21 cellular contexts compared by ENCODE assay signal in genomic region chr17:3566551-3566950, GRCh38. TPM values are rescaled to one million over a fixed set of nuclear protein-coding genes. Genes with fewer than 3 reads are reported as not detected.
DNase-seq lines count a peak whose midpoint lies in the region; ATAC-seq, FAIRE-seq and TF ChIP-seq lines count a peak whose summit lies in the region.
"Had no signal": no experiment of that assay in that cellular context is flagged by ENCODE, and none has a peak within 500 bp of the region (broad histone marks: within the 10 kb centered on the region; RNA-seq: fewer than 3 reads in every experiment).

No MANE protein-coding gene starts in this region.

- H3K27ac ChIP-seq in H1 (ENCODE audit: low read depth, low read length) (no peak overlapping the region), trophoblast cell (ENCODE audit: low read depth, low read length) (no peak overlapping the region)
- H3K27ac ChIP-seq: 22Rv1, BLaER1, C4-2B, GM23248 had no signal

- H3K27me3 ChIP-seq in H7 (ENCODE audit: control insufficient read depth, insufficient read depth, low read length) (no peaks in the 10 kb centered on the region), H1 (replicated peaks in 1 of 4; ENCODE audit: control insufficient read depth in 3 of 4, extremely low read depth in 1 of 4, insufficient read depth in 3 of 4, low read length in 3 of 4) (no peaks in the 10 kb centered on the region), trophoblast cell (ENCODE audit: insufficient read depth, low read length) (no peaks in the 10 kb centered on the region)
- H3K27me3 ChIP-seq: BLaER1 had no signal

- TF ChIP-seq POLR2A in H1 (IDR thresholded peaks at IDR 0.05; ENCODE audit: control extremely low read depth in 1 of 2, low read depth in 2 of 2, low read length in 2 of 2) = no peak

- no peak overlapping the region for H4K12ac ChIP-seq in trophoblast cell (ENCODE audit: low read depth, low read length)

- H3K56ac ChIP-seq in H1 (replicated peaks; ENCODE audit: insufficient read length, low read depth, low read length) = no peak overlapping the region

- no peak overlapping the region for H3K9ac ChIP-seq in H1 (replicated peaks in 1 of 4; ENCODE audit: extremely low read depth in 1 of 4, low read depth in 3 of 4, low read length in 3 of 4)
- H3K9ac ChIP-seq in trophoblast cell (ENCODE audit: low read length) = no peak overlapping the region
- H3K9ac ChIP-seq: BLaER1, GM23248 had no signal

- no peak overlapping the region for H4K5ac ChIP-seq in H1 (ENCODE audit: insufficient read length, low read depth, low read length)

- no peak for TF ChIP-seq RAD21 in H1 (IDR thresholded peaks at IDR 0.05 in 1 of 2, conservative IDR thresholded peaks at IDR 0.05 in 1 of 2; ENCODE audit: low read depth in 2 of 2, low read length in 2 of 2)

- no peaks in the 10 kb centered on the region; a peak in 2 of 7 replicates for H3K4me1 ChIP-seq in H1 (replicated peaks in 1 of 4; ENCODE audit: control insufficient read depth in 3 of 4, insufficient read depth in 4 of 4, low read length in 3 of 4)
- no peaks in the 10 kb centered on the region for H3K4me1 ChIP-seq in trophoblast cell (ENCODE audit: control insufficient read depth in 1 of 2, insufficient read depth in 2 of 2, low read length in 2 of 2)
- H3K4me1 ChIP-seq: BLaER1, Caco-2 had no signal

- no peaks in the 10 kb centered on the region for H3K23me2 ChIP-seq in H1 (ENCODE audit: low read depth, low read length)

- no peak for FAIRE-seq in H1 (lab: Jason Lieb, UNC)
- FAIRE-seq: A204.1, G401.6, GM12892 had no signal

- no peak for TF ChIP-seq CTCF in H1 (IDR thresholded peaks at IDR 0.05; ENCODE audit: control extremely low read depth in 1 of 3, insufficient read depth in 1 of 3, low read depth in 1 of 3, low read length in 3 of 3)

- H2BK15ac ChIP-seq in H1 (ENCODE audit: low read length) = 0 out of 2 replicates have a peak overlapping the region, but pooled peaks have one; percentile 29

- H2AK5ac ChIP-seq in H1 (ENCODE audit: low read depth, low read length) (no peak overlapping the region), trophoblast cell (ENCODE audit: low read length) (no peak overlapping the region)

- H2BK5ac ChIP-seq in H1 (ENCODE audit: low read depth, low read length) (no peak overlapping the region), trophoblast cell (ENCODE audit: low read depth, low read length, poor library complexity) (no peak overlapping the region)

- no peak overlapping the region for H3K23ac ChIP-seq in H1 (ENCODE audit: insufficient read length)
- no peak overlapping the region for H3K23ac ChIP-seq in trophoblast cell (ENCODE audit: low read length)

- no peak overlapping the region for H3K4me3 ChIP-seq in H7 (ENCODE audit: insufficient read depth, low read depth, low read length)
- no peak overlapping the region for H3K4me3 ChIP-seq in H1 (ENCODE audit: extremely low read depth in 1 of 4, insufficient read depth in 2 of 4, low read depth in 3 of 4, low read length in 4 of 4)
- peak overlapping the region; percentile 32 for H3K4me3 ChIP-seq in trophoblast cell (ENCODE audit: low read depth, low read length)
- H3K4me3 ChIP-seq: BLaER1, GM23248 had no signal

- H3K14ac ChIP-seq in H1 (ENCODE audit: insufficient read length) = no peak overlapping the region
- no peak overlapping the region for H3K14ac ChIP-seq in trophoblast cell (ENCODE audit: low read length)

- intact Hi-C loops in Right ventricle myocardium superior (cut with DNase I) (no loop called here), left cardiac atrium (cut with DNase I) (no loop called here)

- H2BK20ac ChIP-seq in H1 (ENCODE audit: low read length) = no peak overlapping the region

- CTCF ChIA-PET in H1 (lab: Charles Lee; ENCODE audit: partially characterized antibody) = no interaction called here

- no peaks in the 10 kb centered on the region for H3K79me2 ChIP-seq in H1 (ENCODE audit: control insufficient read depth in 1 of 2, insufficient read depth in 2 of 2, low read length in 2 of 2)
- no peaks in the 10 kb centered on the region for H3K79me2 ChIP-seq in trophoblast cell (ENCODE audit: control insufficient read depth, insufficient read depth, low read length, poor library complexity)

- H3K79me1 ChIP-seq in H1 (ENCODE audit: low read depth, low read length) = no peaks in the 10 kb centered on the region
- no peaks in the 10 kb centered on the region for H3K79me1 ChIP-seq in trophoblast cell (ENCODE audit: low read length)

- H3K18ac ChIP-seq in H1 (ENCODE audit: extremely low read depth, low read length) (no peak overlapping the region), trophoblast cell (ENCODE audit: low read length) (no peak overlapping the region)

- no peak overlapping the region for H2AFZ ChIP-seq in H1 (ENCODE audit: low read length)
- no peak overlapping the region for H2AFZ ChIP-seq in trophoblast cell (ENCODE audit: insufficient read depth, low read length, poor library complexity)
- H2AFZ ChIP-seq: GM23248 had no signal

- no peak for ATAC-seq in Right ventricle myocardium superior (ENCODE audit: poor library complexity)
- ATAC-seq in left cardiac atrium = no peak
- ATAC-seq in GM21737 (IDR thresholded peaks at IDR 0.05; ENCODE audit: unreplicated experiment) = no peak
- ATAC-seq: CD8-positive, alpha-beta T cell had no signal

- no peak overlapping the region for H2BK12ac ChIP-seq in H1 (ENCODE audit: low read depth, low read length)
- H2BK12ac ChIP-seq in trophoblast cell (ENCODE audit: low read length) = no peak overlapping the region

- H3K36me3 ChIP-seq in H7 (replicated peaks; ENCODE audit: control insufficient read depth, insufficient read depth, low read length) (peaks cover 1% of the 10 kb centered on the region; the same call in 1 of the 2 replicates), H1 (ENCODE audit: control insufficient read depth in 2 of 4, insufficient read depth in 4 of 4, low read length in 3 of 4) (peaks cover 0 to 9% (median 1%) of the 10 kb centered on the region in 4 experiments; a peak in 3 of 8 replicates), trophoblast cell (ENCODE audit: control insufficient read depth in 1 of 2, insufficient read depth in 2 of 2, low read length in 2 of 2) (peaks cover 2 to 8% of the 10 kb centered on the region in 2 experiments)

- H3K4ac ChIP-seq in H1 (replicated peaks; ENCODE audit: insufficient read length, low read depth, low read length) (no peak overlapping the region), trophoblast cell (ENCODE audit: low read depth, low read length) (no peak overlapping the region)

- H3K9me3 ChIP-seq in H1 (ENCODE audit: insufficient read depth in 2 of 2, low read depth in 1 of 2, low read length in 1 of 2) (no peaks in the 10 kb centered on the region; a peak in 1 of 4 replicates), trophoblast cell (ENCODE audit: insufficient read depth, low read depth, low read length) (no peaks in the 10 kb centered on the region)
- H3K9me3 ChIP-seq: BLaER1, Caco-2 had no signal

- POLR2A ChIA-PET in H1 (lab: Charles Lee; ENCODE audit: partially characterized antibody) = no interaction called here

- H4K20me1 ChIP-seq in H1 (replicated peaks in 1 of 2; ENCODE audit: control insufficient read depth in 1 of 2, insufficient read depth in 2 of 2, low read length in 2 of 2) = peaks cover 0 to 1% of the 10 kb centered on the region in 2 experiments
- H4K20me1 ChIP-seq: BLaER1 had no signal

- WGBS in H1 (ENCODE audit: extremely low coverage in 1 of 2, insufficient coverage in 1 of 2, insufficient read length in 1 of 2, insufficient replicate concordance in 2 of 2, low coverage in 1 of 2, low lambda C conversion rate in 2 of 2, missing lambda C conversion rate in 1 of 2), 2 experiments = 87% methylated on average over 12 of the region's 12 CpGs; no CpG with 5 or more reads in 1 of the 2 experiments
- WGBS in trophoblast cell (ENCODE audit: extremely low coverage, insufficient coverage, insufficient read length) = no CpG with 5 or more reads among the region's 12 CpGs

- no peak overlapping the region for H4K8ac ChIP-seq in H1 (ENCODE audit: extremely low read depth, insufficient read depth, low read length)
- no peak overlapping the region for H4K8ac ChIP-seq in trophoblast cell (ENCODE audit: low read depth, low read length)

- peak; percentile 20 for DNase-seq in Right ventricle myocardium superior
- no peak for DNase-seq in left cardiac atrium
- DNase-seq in H7 = peak; percentile 27
- no peak for DNase-seq in H1 (ENCODE audit: low read depth in 1 of 2, low spot score in 2 of 2)
- DNase-seq in trophoblast cell = no peak
- DNase-seq in NCI-H1436 treated with DMSO at 0.1 percent for 48 hours (lab: John Stamatoyannopoulos, UW) = no peak
- DNase-seq: Caco-2; CD4-positive, CD25-positive, alpha-beta regulatory T cell; CD8-positive, alpha-beta T cell; DMS153; DND-41; GM23248; HCEC 1CT had no signal

- no peak for TF ChIP-seq EP300 in H1 (IDR thresholded peaks at IDR 0.05; ENCODE audit: borderline replicate concordance in 1 of 2, low read depth in 2 of 2, low read length in 2 of 2)

- no peak overlapping the region for H2BK120ac ChIP-seq in H1 (replicated peaks; ENCODE audit: low read depth, low read length)
- H2BK120ac ChIP-seq in trophoblast cell (ENCODE audit: insufficient read depth, low read length, poor library complexity) = no peak overlapping the region

- H3K4me2 ChIP-seq in H1 (ENCODE audit: insufficient read depth in 1 of 2, low read depth in 2 of 2, low read length in 2 of 2) (no peak overlapping the region), trophoblast cell (ENCODE audit: low read length) (no peak overlapping the region)
- H3K4me2 ChIP-seq: BLaER1 had no signal

- H4K91ac ChIP-seq in H1 (replicated peaks; ENCODE audit: insufficient read length, low read length) (no peak overlapping the region), trophoblast cell (ENCODE audit: low read depth, low read length) (no peak overlapping the region)

RNA-seq across cellular contexts. Expression of gene TRPV3, which starts 8.9 kb away (rescaled TPM):
- 1.0 TPM for total RNA-seq in Right ventricle myocardium superior
- total RNA-seq in left cardiac atrium = 1 to 10 TPM; 1.2 to 2.1 TPM
- total RNA-seq in H7 (2014; rRNA removed; shearing (Covaris generic)) = 0.69 and 2.5 TPM in 2 replicates
- total RNA-seq in H1 (2021; fragmentation: NEBNext Ultra II Directional; extraction: Animal tissue kit (Norgen Biotek cat#: 25700)) = 0.40 and 0.56 TPM in 2 replicates
- 1.0 and 1.1 TPM in 2 replicates for polyA plus RNA-seq in H1 (2011; rRNA removed)
- polyA plus RNA-seq in H1 (2011; cell fraction: cytosol; rRNA removed) = 1.6 TPM
- polyA plus RNA-seq in H1 (2011; cell fraction: nucleus; rRNA removed) = 3.0 TPM
- polyA plus RNA-seq in H1 (2012, experiment 1 of 2) = 0.55 to 0.91 TPM (median 0.73 TPM) in 4 replicates
- polyA plus RNA-seq in H1 (2012, experiment 2 of 2) = 0.12 TPM
- polyA plus RNA-seq in H1 (2013, experiment 1 of 2) = 0.36 TPM
- polyA plus RNA-seq in H1 (2013, experiment 2 of 2) = 0.28 TPM
- 1.9 and 5.2 TPM in 2 replicates for polyA minus RNA-seq in H1 (2011; rRNA and poly(A)+ RNA removed)
- 1.3 TPM for polyA minus RNA-seq in H1 (2011; cell fraction: cytosol; rRNA and poly(A)+ RNA removed)
- polyA minus RNA-seq in H1 (2011; cell fraction: nucleus; rRNA and poly(A)+ RNA removed) = 1.9 TPM
- 0.29 and 0.57 TPM in 2 replicates for polyA plus RNA-seq in trophoblast cell (2013)
- total RNA-seq: H4 had no signal

RNA-seq across cellular contexts. Expression of gene TRPV1, which starts 42.7 kb away (rescaled TPM):
- total RNA-seq in Right ventricle myocardium superior (4.0 TPM), left cardiac atrium (1 to 10 TPM; 3.3 to 3.4 TPM)
- total RNA-seq in H7 (2014; rRNA removed; shearing (Covaris generic)) = 3.0 and 3.1 TPM in 2 replicates
- 2.5 and 3.0 TPM in 2 replicates for total RNA-seq in H1 (2021; fragmentation: NEBNext Ultra II Directional; extraction: Animal tissue kit (Norgen Biotek cat#: 25700))
- 3.0 and 3.5 TPM in 2 replicates for polyA plus RNA-seq in H1 (2011; rRNA removed)
- polyA plus RNA-seq in H1 (2011; cell fraction: cytosol; rRNA removed) = 3.4 TPM
- 10.8 TPM for polyA plus RNA-seq in H1 (2011; cell fraction: nucleus; rRNA removed)
- polyA plus RNA-seq in H1 (2012, experiment 1 of 2) = 2.8 to 3.6 TPM (median 3.5 TPM) in 4 replicates
- polyA plus RNA-seq in H1 (2012, experiment 2 of 2) = 1.5 TPM
- 2.1 TPM for polyA plus RNA-seq in H1 (2013, experiment 1 of 2)
- polyA plus RNA-seq in H1 (2013, experiment 2 of 2) = 1.9 TPM
- 3.5 and 4.8 TPM in 2 replicates for polyA minus RNA-seq in H1 (2011; rRNA and poly(A)+ RNA removed)
- polyA minus RNA-seq in H1 (2011; cell fraction: cytosol; rRNA and poly(A)+ RNA removed) = 0.88 TPM
- polyA minus RNA-seq in H1 (2011; cell fraction: nucleus; rRNA and poly(A)+ RNA removed) = 3.9 TPM
- polyA plus RNA-seq in trophoblast cell (2013) = 0.89 and 1.2 TPM in 2 replicates

Comparison
In these comparisons a context has a peak if more than half of its experiments do, and no peak if none do; other contexts are left out.
1. DNase-seq: peak in Right ventricle myocardium superior (single experiment) and H7 (single experiment); none in left cardiac atrium (single experiment), H1 (0 of 2), trophoblast cell (0 of 2) and NCI-H1436 treated with DMSO at 0.1 percent for 48 hours (single experiment).